17 cellular contexts compared by ENCODE assay signal in the genomic region with DNA sequence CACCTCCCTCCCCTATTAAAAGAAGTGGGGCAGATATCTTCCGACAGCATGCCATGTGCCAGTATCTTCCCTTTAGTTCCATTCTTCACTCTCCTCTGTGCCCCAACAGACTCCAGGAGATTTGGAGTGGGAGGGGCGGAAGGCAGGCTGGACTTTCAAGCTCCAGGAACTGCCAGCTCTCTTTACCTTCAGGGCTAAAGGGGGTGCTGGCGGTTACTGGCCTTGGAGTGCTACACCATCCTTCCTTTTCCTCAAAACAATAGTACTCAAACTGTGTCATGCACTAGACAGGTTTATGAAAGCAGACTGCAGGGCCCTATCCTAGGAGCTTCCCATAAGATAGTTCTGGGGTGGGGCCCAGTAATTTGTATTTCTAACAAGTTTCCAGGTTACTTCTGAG. TPM values are rescaled to one million over a fixed set of nuclear protein-coding genes. Genes with fewer than 3 reads are reported as not detected.
A peak's percentile ranks its signal among the peaks of the same experiment; 100 is the strongest.
DNase-seq lines count a peak whose midpoint lies in the region; ATAC-seq and TF ChIP-seq lines count a peak whose summit lies in the region.
"Had no signal": no experiment of that assay in that cellular context is flagged by ENCODE, and none has a peak within 500 bp of the region (broad histone marks: within the 10 kb centered on the region; RNA-seq: fewer than 3 reads in every experiment).

No MANE protein-coding gene starts in this region.

- TF ChIP-seq CTCF in lower lobe of right lung (IDR thresholded peaks at IDR 0.05) (no peak), upper lobe of right lung (IDR thresholded peaks at IDR 0.05) (no peak)

- peak; percentile 25 for DNase-seq in activated naive CD4-positive, alpha-beta T cell treated with anti-CD3 and anti-CD28 coated beads, Interleukin-2, amount 10 ng/mL, durations not matched to agents 7 days and 5 days
- no peak for DNase-seq in activated naive CD4-positive, alpha-beta T cell treated with anti-CD3 and anti-CD28 coated beads, Interleukin-2, amount 50 U/mL, for 16 hours
- DNase-seq in lower lobe of right lung (no peak), upper lobe of right lung (no peak), hepatic stellate cell (ENCODE audit: low spot score) (no peak), CD1c-positive myeloid dendritic cell (ENCODE audit: extremely low spot score) (no peak)
- DNase-seq: Calu3, left ventricle myocardium superior, NCI-H2029, NCI-H69, WERI-Rb-1 had no signal

- CTCF ChIA-PET in activated naive CD4-positive, alpha-beta T cell treated with anti-CD3 and anti-CD28 coated beads, Interleukin-2, amount 10 ng/mL, durations not matched to agents 7 days and 5 days (lab: Charles Lee) = interaction anchor here (0.6 to 3.0 kb wide), 5 partner anchors 22 to 246 kb away, joined by 3 to 16 read pairs (median 6); no protein-coding TSS in a partner anchor

- intact Hi-C loops in lower lobe of right lung (cut with DNase I) = no loop called here
- intact Hi-C loops in upper lobe of right lung (cut with DNase I) = no loop called here

- peaks cover 13% of the 10 kb centered on the region for H3K9me3 Mint-ChIP-seq in activated naive CD4-positive, alpha-beta T cell treated with anti-CD3 and anti-CD28 coated beads, Interleukin-2, amount 10 ng/mL, durations not matched to agents 7 days and 5 days
- no peaks in the 10 kb centered on the region for H3K9me3 Mint-ChIP-seq in activated T-helper 17 cell treated with anti-CD3 and anti-CD28 coated beads, Interleukin-2, amount 50 U/mL, for 72 hours

- H3K4me1 Mint-ChIP-seq in activated naive CD4-positive, alpha-beta T cell treated with anti-CD3 and anti-CD28 coated beads, Interleukin-2, amount 10 ng/mL, durations not matched to agents 7 days and 5 days = peaks cover 84% of the 10 kb centered on the region
- peaks cover 54% of the 10 kb centered on the region for H3K4me1 Mint-ChIP-seq in activated T-helper 17 cell treated with anti-CD3 and anti-CD28 coated beads, Interleukin-2, amount 50 U/mL, for 72 hours

- peak; percentile 10 for ATAC-seq in activated T-helper 17 cell treated with anti-CD3 and anti-CD28 coated beads, Interleukin-2, amount 50 U/mL, for 72 hours (replicated peaks)
- ATAC-seq in lower lobe of right lung (no peak), upper lobe of right lung (no peak), HG02840 (IDR thresholded peaks at IDR 0.05; ENCODE audit: low FRiP score, unreplicated experiment) (no peak)
- ATAC-seq: left ventricle myocardium superior, Panc1 had no signal

- H3K36me3 Mint-ChIP-seq in activated naive CD4-positive, alpha-beta T cell treated with anti-CD3 and anti-CD28 coated beads, Interleukin-2, amount 10 ng/mL, durations not matched to agents 7 days and 5 days = peaks cover 64% of the 10 kb centered on the region
- H3K36me3 Mint-ChIP-seq in activated T-helper 17 cell treated with anti-CD3 and anti-CD28 coated beads, Interleukin-2, amount 50 U/mL, for 72 hours (ENCODE audit: low read depth) = peaks cover 62% of the 10 kb centered on the region

- peaks cover 6% of the 10 kb centered on the region for H3K4me1 ChIP-seq in lower lobe of right lung
- peaks cover 12% of the 10 kb centered on the region for H3K4me1 ChIP-seq in upper lobe of right lung

- H3K4me3 ChIP-seq in lower lobe of right lung (no peak overlapping the region), upper lobe of right lung (no peak overlapping the region)
- H3K4me3 ChIP-seq: thoracic aorta had no signal

- H3K27ac Mint-ChIP-seq in activated naive CD4-positive, alpha-beta T cell treated with anti-CD3 and anti-CD28 coated beads, Interleukin-2, amount 10 ng/mL, durations not matched to agents 7 days and 5 days = peak overlapping the region; percentile 99
- H3K27ac Mint-ChIP-seq in activated T-helper 17 cell treated with anti-CD3 and anti-CD28 coated beads, Interleukin-2, amount 50 U/mL, for 72 hours = no peak overlapping the region
- H3K27ac Mint-ChIP-seq: nephron had no signal

- no peaks in the 10 kb centered on the region for H3K9me3 ChIP-seq in lower lobe of right lung
- H3K9me3 ChIP-seq in upper lobe of right lung = no peaks in the 10 kb centered on the region
- H3K9me3 ChIP-seq: thoracic aorta had no signal

- peak overlapping the region; percentile 76 for H3K4me3 Mint-ChIP-seq in activated naive CD4-positive, alpha-beta T cell treated with anti-CD3 and anti-CD28 coated beads, Interleukin-2, amount 10 ng/mL, durations not matched to agents 7 days and 5 days
- no peak overlapping the region for H3K4me3 Mint-ChIP-seq in activated T-helper 17 cell treated with anti-CD3 and anti-CD28 coated beads, Interleukin-2, amount 50 U/mL, for 72 hours
- H3K4me3 Mint-ChIP-seq: dendritic cell treated with granulocyte-macrophage colony-stimulating factor and Interleukin-4, amounts not matched to agents 40 ng/mL and 50 ng/mL, for 4 days; nephron had no signal

- H3K36me3 ChIP-seq in lower lobe of right lung (no peaks in the 10 kb centered on the region), upper lobe of right lung (no peaks in the 10 kb centered on the region)
- H3K36me3 ChIP-seq: thoracic aorta had no signal

- peak overlapping the region; percentile 50 for H3K27ac ChIP-seq in lower lobe of right lung
- H3K27ac ChIP-seq in upper lobe of right lung = peak overlapping the region; percentile 31
- H3K27ac ChIP-seq: thoracic aorta, WERI-Rb-1 had no signal

- no peaks in the 10 kb centered on the region for H3K27me3 ChIP-seq in lower lobe of right lung (ENCODE audit: low read depth)
- no peaks in the 10 kb centered on the region for H3K27me3 ChIP-seq in upper lobe of right lung

- no peaks in the 10 kb centered on the region for H3K27me3 Mint-ChIP-seq in activated naive CD4-positive, alpha-beta T cell treated with anti-CD3 and anti-CD28 coated beads, Interleukin-2, amount 10 ng/mL, durations not matched to agents 7 days and 5 days
- no peaks in the 10 kb centered on the region for H3K27me3 Mint-ChIP-seq in activated T-helper 17 cell treated with anti-CD3 and anti-CD28 coated beads, Interleukin-2, amount 50 U/mL, for 72 hours
- H3K27me3 Mint-ChIP-seq: dendritic cell treated with granulocyte-macrophage colony-stimulating factor and Interleukin-4, amounts not matched to agents 40 ng/mL and 50 ng/mL, for 4 days had no signal

RNA-seq across cellular contexts. Expression of gene LINS1, which starts 6.0 kb away (rescaled TPM):
- total RNA-seq in activated T-helper 17 cell treated with anti-CD3 and anti-CD28 coated beads, Interleukin-2, amount 50 U/mL, for 72 hours = 10 to 100 TPM; 33.0 to 45.0 TPM
- total RNA-seq in lower lobe of right lung = 18.8 TPM
- 18.6 TPM for total RNA-seq in upper lobe of right lung

RNA-seq across cellular contexts. Expression of gene ASB7, which starts 6.4 kb away (rescaled TPM):
- 10 to 100 TPM; 16.4 to 30.3 TPM for total RNA-seq in activated T-helper 17 cell treated with anti-CD3 and anti-CD28 coated beads, Interleukin-2, amount 50 U/mL, for 72 hours
- 14.3 TPM for total RNA-seq in lower lobe of right lung
- 13.1 TPM for total RNA-seq in upper lobe of right lung
